ENCODE assay signal across 19 cellular contexts in genomic region chr18:47815486-47816270, GRCh38.
DNase-seq lines count a peak whose midpoint lies in the region; TF ChIP-seq lines count a peak whose summit lies in the region.
"Had no signal": no experiment of that assay in that cellular context is flagged by ENCODE, and none has a peak within 500 bp of the region (broad histone marks: within the 10 kb centered on the region; RNA-seq: fewer than 3 reads in every experiment).

No MANE protein-coding gene starts in this region.

- no peak overlapping the region for H3K4ac ChIP-seq in mesendoderm (ENCODE audit: low read depth, low read length)

- no CpG with 5 or more reads among the region's 5 CpGs for WGBS in mesendoderm (ENCODE audit: extremely low coverage, insufficient coverage, low lambda C conversion rate)

- no peaks in the 10 kb centered on the region for H3K79me2 ChIP-seq in mesendoderm (ENCODE audit: control insufficient read depth, insufficient read depth, low read length)

- no peak overlapping the region for H3K9ac ChIP-seq in mesendoderm (ENCODE audit: low read length)

- H2BK15ac ChIP-seq in mesendoderm (replicated peaks; ENCODE audit: low read depth): no peak overlapping the region

- H3K23ac ChIP-seq in mesendoderm (ENCODE audit: low read length): no peak overlapping the region

- no peaks in the 10 kb centered on the region for H3K9me3 Mint-ChIP-seq in activated CD4-positive, alpha-beta T cell treated with anti-CD3 and anti-CD28 coated beads, Interleukin-2, amount 10 ng/mL, durations not matched to agents 7 days and 5 days
- H3K9me3 Mint-ChIP-seq: activated naive CD4-positive, alpha-beta T cell treated with anti-CD3 and anti-CD28 coated beads, Interleukin-2, amount 10 ng/mL, durations not matched to agents 7 days and 5 days; nephron had no signal

- peaks cover 6% of the 10 kb centered on the region for H3K36me3 Mint-ChIP-seq in activated CD4-positive, alpha-beta T cell treated with anti-CD3 and anti-CD28 coated beads, Interleukin-2, amount 10 ng/mL, durations not matched to agents 7 days and 5 days (ENCODE audit: low read depth)
- H3K36me3 Mint-ChIP-seq: activated naive CD4-positive, alpha-beta T cell treated with anti-CD3 and anti-CD28 coated beads, Interleukin-2, amount 10 ng/mL, durations not matched to agents 7 days and 5 days had no signal

- no peak overlapping the region for H3K27ac ChIP-seq in mesendoderm (ENCODE audit: low read depth, low read length)
- H3K27ac ChIP-seq: gastrocnemius medialis had no signal

- H3K56ac ChIP-seq in mesendoderm (ENCODE audit: low read length): no peak overlapping the region

- POLR2A ChIA-PET in activated CD4-positive, alpha-beta T cell treated with anti-CD3 and anti-CD28 coated beads, Interleukin-2, amount 10 ng/mL, durations not matched to agents 7 days and 5 days (lab: Charles Lee): no interaction called here

- H2AK5ac ChIP-seq in mesendoderm (ENCODE audit: low read length): no peak overlapping the region

- H3K18ac ChIP-seq in mesendoderm (ENCODE audit: low read length): no peak overlapping the region

- no peak overlapping the region for H2BK120ac ChIP-seq in mesendoderm (ENCODE audit: low read depth, low read length)

- no peak overlapping the region for H3K4me3 Mint-ChIP-seq in activated CD4-positive, alpha-beta T cell treated with anti-CD3 and anti-CD28 coated beads, Interleukin-2, amount 10 ng/mL, durations not matched to agents 7 days and 5 days
- H3K4me3 Mint-ChIP-seq: activated naive CD4-positive, alpha-beta T cell treated with anti-CD3 and anti-CD28 coated beads, Interleukin-2, amount 10 ng/mL, durations not matched to agents 7 days and 5 days; CD14-positive monocyte; nephron had no signal

- H4K8ac ChIP-seq in mesendoderm (ENCODE audit: low read depth, low read length): no peak overlapping the region

- CTCF ChIA-PET in activated CD4-positive, alpha-beta T cell treated with anti-CD3 and anti-CD28 coated beads, Interleukin-2, amount 10 ng/mL, durations not matched to agents 7 days and 5 days (lab: Charles Lee): no interaction called here

- TF ChIP-seq CTCF in LNCaP clone FGC (IDR thresholded peaks at IDR 0.05; ENCODE audit: control insufficient read depth, extremely low read depth, insufficient read depth) (no peak), foreskin fibroblast (IDR thresholded peaks at IDR 0.05; ENCODE audit: low read depth, low read length) (no peak)

- H4K5ac ChIP-seq in mesendoderm (ENCODE audit: low read length): no peak overlapping the region

- H3K79me1 ChIP-seq in mesendoderm (ENCODE audit: low read length): no peaks in the 10 kb centered on the region

- H3K4me1 ChIP-seq in mesendoderm (ENCODE audit: control insufficient read depth, low read depth, low read length): no peaks in the 10 kb centered on the region
- H3K4me1 ChIP-seq: gastrocnemius medialis had no signal

- no peaks in the 10 kb centered on the region for H3K27me3 Mint-ChIP-seq in activated CD4-positive, alpha-beta T cell treated with anti-CD3 and anti-CD28 coated beads, Interleukin-2, amount 10 ng/mL, durations not matched to agents 7 days and 5 days
- H3K27me3 Mint-ChIP-seq: activated naive CD4-positive, alpha-beta T cell treated with anti-CD3 and anti-CD28 coated beads, Interleukin-2, amount 10 ng/mL, durations not matched to agents 7 days and 5 days had no signal

- no peak overlapping the region for H3K4me2 ChIP-seq in mesendoderm (ENCODE audit: low read length)

- H3K4me3 ChIP-seq in LNCaP clone FGC (ENCODE audit: low read depth, low read length): no peak overlapping the region
- H3K4me3 ChIP-seq in mesendoderm (ENCODE audit: low read length): no peak overlapping the region
- H3K4me3 ChIP-seq in foreskin fibroblast (ENCODE audit: low read depth in 1 of 2, low read length in 2 of 2): no peak overlapping the region
- H3K4me3 ChIP-seq: gastrocnemius medialis, ovary had no signal

- DNase-seq in EH (ENCODE audit: low read depth): peak; percentile 12
- DNase-seq in LNCaP clone FGC (ENCODE audit: low read depth): peak; percentile 87
- peak; percentile 28 for DNase-seq in dermis blood vessel endothelial cell
- peak; percentile 96 for DNase-seq in mesendoderm
- DNase-seq in foreskin fibroblast: no peak
- DNase-seq in 8988T: no peak
- no peak for DNase-seq in COLO829 (ENCODE audit: low spot score)
- DNase-seq in activated CD4-positive, alpha-beta T cell treated with anti-CD3 and anti-CD28 coated beads, Interleukin-2, amount 10 ng/mL, durations not matched to agents 7 days and 5 days: no peak
- DNase-seq: activated CD4-positive, alpha-beta T cell treated with anti-CD3 and anti-CD28 coated beads for 1 hour; activated naive CD4-positive, alpha-beta T cell treated with anti-CD3 and anti-CD28 coated beads, Interleukin-2, amount 10 ng/mL, durations not matched to agents 7 days and 5 days; activated T-cell treated with anti-CD3 and anti-CD28 coated beads, Interleukin-2, amount 50 U/mL, for 48 hours; gastrocnemius medialis; IMR-90; MM.1S; NCI-H1436 treated with DMSO at 0.1 percent for 48 hours; NCI-H524; ovary had no signal

- no peak overlapping the region for H3K27ac Mint-ChIP-seq in activated CD4-positive, alpha-beta T cell treated with anti-CD3 and anti-CD28 coated beads, Interleukin-2, amount 10 ng/mL, durations not matched to agents 7 days and 5 days
- H3K27ac Mint-ChIP-seq: activated naive CD4-positive, alpha-beta T cell treated with anti-CD3 and anti-CD28 coated beads, Interleukin-2, amount 10 ng/mL, durations not matched to agents 7 days and 5 days; nephron had no signal

- no peak overlapping the region for H2BK5ac ChIP-seq in mesendoderm (ENCODE audit: low read length)

- no peaks in the 10 kb centered on the region for H3K27me3 ChIP-seq in mesendoderm (ENCODE audit: insufficient read depth, low read length, poor library complexity)
- H3K27me3 ChIP-seq: gastrocnemius medialis, ovary had no signal

- H3K4me1 Mint-ChIP-seq in activated CD4-positive, alpha-beta T cell treated with anti-CD3 and anti-CD28 coated beads, Interleukin-2, amount 10 ng/mL, durations not matched to agents 7 days and 5 days: no peaks in the 10 kb centered on the region
- H3K4me1 Mint-ChIP-seq: activated naive CD4-positive, alpha-beta T cell treated with anti-CD3 and anti-CD28 coated beads, Interleukin-2, amount 10 ng/mL, durations not matched to agents 7 days and 5 days; CD14-positive monocyte had no signal

- no peaks in the 10 kb centered on the region for H3K36me3 ChIP-seq in mesendoderm (ENCODE audit: control insufficient read depth, insufficient read depth, low read length)
- H3K36me3 ChIP-seq: gastrocnemius medialis, ovary had no signal

Comparison
In these comparisons a context has a peak if more than half of its experiments do, and no peak if none do; other contexts are left out.
1. DNase-seq: peak in EH (single experiment), LNCaP clone FGC (single experiment), dermis blood vessel endothelial cell (single experiment) and mesendoderm (single experiment); none in foreskin fibroblast (0 of 2), 8988T (single experiment), COLO829 (single experiment) and activated CD4-positive, alpha-beta T cell treated with anti-CD3 and anti-CD28 coated beads, Interleukin-2, amount 10 ng/mL, durations not matched to agents 7 days and 5 days (single experiment).